Comparison of ENCODE assay signal across 18 cellular contexts in the genomic region with DNA sequence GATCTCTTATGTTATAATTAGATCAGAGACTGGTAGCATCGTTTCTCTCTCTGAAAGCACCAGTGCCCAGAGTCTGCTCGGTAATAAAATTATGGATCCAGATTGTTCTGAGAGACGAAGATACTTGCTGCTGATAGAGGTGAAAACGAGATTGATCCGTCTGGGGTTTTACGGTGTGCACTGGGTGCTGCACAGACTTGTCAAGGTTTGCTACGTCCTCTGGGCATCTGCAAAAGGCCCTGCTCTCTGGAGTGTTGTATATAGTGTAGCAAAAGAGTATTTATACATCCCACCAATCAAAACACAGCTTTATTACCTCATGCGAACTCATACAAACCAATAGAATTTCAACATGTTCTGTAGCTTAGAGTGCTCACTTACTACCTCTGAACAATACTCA.
DNase-seq lines count a peak whose midpoint lies in the region; ATAC-seq and TF ChIP-seq lines count a peak whose summit lies in the region.
"Had no signal": no experiment of that assay in that cellular context is flagged by ENCODE, and none has a peak within 500 bp of the region (broad histone marks: within the 10 kb centered on the region; RNA-seq: fewer than 3 reads in every experiment).

No MANE protein-coding gene starts in this region.

- POLR2A ChIA-PET in activated CD4-positive, alpha-beta T cell treated with anti-CD3 and anti-CD28 coated beads for 36 hours (lab: Charles Lee): no interaction called here

- H3K9me3 ChIP-seq in T-helper 17 cell (ENCODE audit: control insufficient read depth, low read length, poor library complexity, severe bottlenecking): no peaks in the 10 kb centered on the region
- H3K9me3 ChIP-seq: HAP-1 had no signal

- no peak for DNase-seq in activated CD4-positive, alpha-beta T cell treated with anti-CD3 and anti-CD28 coated beads for 36 hours
- DNase-seq in activated CD4-positive, alpha-beta T cell treated with anti-CD3 and anti-CD28 coated beads for 4 hours: no peak
- peak; percentile 13 to 68 for DNase-seq in NCI-H524 (lab: John Stamatoyannopoulos, UW)
- DNase-seq in T-helper 17 cell: no peak
- DNase-seq in iPS-NIHi11 (ENCODE audit: low spot score): peak; percentile 5
- DNase-seq in T1000 (lab: John Stamatoyannopoulos, UW): no peak
- DNase-seq in GM20000 (ENCODE audit: low spot score): no peak
- DNase-seq in GM10266 (ENCODE audit: extremely low spot score): no peak
- DNase-seq: COR-L47, DMS53, NCI-H1417 treated with DMSO at 0.1 percent for 48 hours, NCI-H2029 treated with DMSO at 0.1 percent for 48 hours, NCI-H226, NCI-H526 treated with DMSO at 0.1 percent for 48 hours, T-helper 1 cell had no signal

- H3K27ac Mint-ChIP-seq in activated CD4-positive, alpha-beta T cell treated with anti-CD3 and anti-CD28 coated beads for 36 hours: no peak overlapping the region
- H3K27ac Mint-ChIP-seq in T-helper 17 cell: peak overlapping the region; percentile 72
- H3K27ac Mint-ChIP-seq: CD14-positive monocyte had no signal

- intact Hi-C loops in activated CD4-positive, alpha-beta T cell treated with anti-CD3 and anti-CD28 coated beads for 36 hours (cut with DNase I, micrococcal nuclease): no loop called here

- peaks cover 11% of the 10 kb centered on the region for H3K4me1 Mint-ChIP-seq in activated CD4-positive, alpha-beta T cell treated with anti-CD3 and anti-CD28 coated beads for 36 hours
- H3K4me1 Mint-ChIP-seq in T-helper 17 cell: peaks cover 10% of the 10 kb centered on the region

- H3K9me3 Mint-ChIP-seq in activated CD4-positive, alpha-beta T cell treated with anti-CD3 and anti-CD28 coated beads for 36 hours (ENCODE audit: low read depth): no peaks in the 10 kb centered on the region
- H3K9me3 Mint-ChIP-seq: CD14-positive monocyte had no signal

- H3K27me3 Mint-ChIP-seq in activated CD4-positive, alpha-beta T cell treated with anti-CD3 and anti-CD28 coated beads for 36 hours: no peaks in the 10 kb centered on the region
- H3K27me3 Mint-ChIP-seq in T-helper 17 cell: no peaks in the 10 kb centered on the region

- TF ChIP-seq CTCF in GM20000 (IDR thresholded peaks at IDR 0.05; ENCODE audit: extremely low read depth, missing control alignments) (no peak), GM10266 (IDR thresholded peaks at IDR 0.05; ENCODE audit: control insufficient read depth, insufficient read depth, low read depth, missing control alignments) (no peak)

- peaks cover 3% of the 10 kb centered on the region for H3K36me3 Mint-ChIP-seq in activated CD4-positive, alpha-beta T cell treated with anti-CD3 and anti-CD28 coated beads for 36 hours (ENCODE audit: low read depth)
- H3K36me3 Mint-ChIP-seq in T-helper 17 cell (ENCODE audit: low read depth): peaks cover 3% of the 10 kb centered on the region

- CTCF ChIA-PET in activated CD4-positive, alpha-beta T cell treated with anti-CD3 and anti-CD28 coated beads for 36 hours (lab: Charles Lee): interaction anchor here (0.5 to 0.6 kb wide), 2 partner anchors 16 to 84 kb away, joined by 3 read pairs; no protein-coding TSS in a partner anchor

- peak; percentile 19 for ATAC-seq in activated CD4-positive, alpha-beta T cell treated with anti-CD3 and anti-CD28 coated beads for 36 hours
- no peak for ATAC-seq in T-helper 17 cell
- ATAC-seq: Right ventricle myocardium inferior had no signal

- H3K4me3 Mint-ChIP-seq in activated CD4-positive, alpha-beta T cell treated with anti-CD3 and anti-CD28 coated beads for 36 hours: no peak overlapping the region
- H3K4me3 Mint-ChIP-seq in T-helper 17 cell: no peak overlapping the region
- H3K4me3 Mint-ChIP-seq: CD14-positive monocyte had no signal

Comparison
In these comparisons a context has a peak if more than half of its experiments do, and no peak if none do; other contexts are left out.
1. DNase-seq: peak in NCI-H524 (2 of 2) and iPS-NIHi11 (single experiment); none in activated CD4-positive, alpha-beta T cell treated with anti-CD3 and anti-CD28 coated beads for 36 hours (single experiment), activated CD4-positive, alpha-beta T cell treated with anti-CD3 and anti-CD28 coated beads for 4 hours (0 of 2), T-helper 17 cell (0 of 3), T1000 (single experiment), GM20000 (single experiment) and GM10266 (single experiment).